9 cellular contexts compared by ENCODE assay signal in the genomic region with DNA sequence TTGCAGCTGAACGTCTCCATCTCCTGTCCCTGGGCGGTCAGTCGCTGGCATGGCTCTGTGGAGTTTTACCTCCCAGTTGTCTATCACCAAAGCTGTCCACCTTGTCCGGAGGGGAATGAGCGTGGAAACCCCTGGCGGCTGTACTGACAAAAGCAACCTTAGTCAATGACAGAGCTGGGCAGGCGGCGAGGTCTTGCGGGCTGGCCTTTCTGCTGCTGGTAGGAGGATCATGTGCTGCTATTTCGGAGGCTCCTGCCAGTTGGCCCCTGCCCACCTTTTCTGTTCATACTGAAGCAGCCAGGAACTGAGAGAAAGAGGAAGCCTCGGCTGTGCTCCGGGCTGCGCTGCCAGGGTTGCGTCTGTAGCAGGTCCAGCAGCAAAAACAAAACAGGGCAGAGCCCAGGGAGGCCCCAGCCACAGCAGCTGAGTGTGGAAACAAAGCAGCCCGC. TPM values are rescaled to one million over a fixed set of nuclear protein-coding genes. Genes with fewer than 3 reads are reported as not detected.
A peak's percentile ranks its signal among the peaks of the same experiment; 100 is the strongest.
DNase-seq lines count a peak whose midpoint lies in the region; ATAC-seq and TF ChIP-seq lines count a peak whose summit lies in the region.
"Had no signal": no experiment of that assay in that cellular context is flagged by ENCODE, and none has a peak within 500 bp of the region (broad histone marks: within the 10 kb centered on the region; RNA-seq: fewer than 3 reads in every experiment).

No MANE protein-coding gene starts in this region.

- peak overlapping the region; percentile 92 for H3K27ac Mint-ChIP-seq in neural crest cell (ENCODE audit: unreplicated experiment)
- no peak overlapping the region for H3K27ac Mint-ChIP-seq in CD8-positive, alpha-beta T cell
- H3K27ac Mint-ChIP-seq: stimulated activated naive CD8-positive, alpha-beta T cell treated with anti-CD3 and anti-CD28 coated beads, Interleukin-15, Interleukin-2, amounts not matched to agents 100 ng/mL and 50 ng/mL, for 24 hours had no signal

- H3K27ac ChIP-seq in CD8-positive, alpha-beta T cell (ENCODE audit: low read depth, low read length), result no peak overlapping the region

- H3K4me3 Mint-ChIP-seq in neural crest cell, result peak overlapping the region; percentile 62
- no peak overlapping the region for H3K4me3 Mint-ChIP-seq in CD8-positive, alpha-beta T cell
- H3K4me3 Mint-ChIP-seq: stimulated activated naive CD8-positive, alpha-beta T cell treated with anti-CD3 and anti-CD28 coated beads, Interleukin-15, Interleukin-2, amounts not matched to agents 100 ng/mL and 50 ng/mL, for 24 hours had no signal

- H3K4me1 ChIP-seq in CD8-positive, alpha-beta T cell (ENCODE audit: insufficient read depth, low read length), result no peaks in the 10 kb centered on the region

- TF ChIP-seq CTCF in neural crest cell (conservative IDR thresholded peaks at IDR 0.05), result peak; percentile 45
- TF ChIP-seq CTCF in CD8-positive, alpha-beta T cell (IDR thresholded peaks at IDR 0.05), result no peak

- no peaks in the 10 kb centered on the region for H3K27me3 Mint-ChIP-seq in neural crest cell (ENCODE audit: low read depth)
- peaks cover 23% of the 10 kb centered on the region for H3K27me3 Mint-ChIP-seq in CD8-positive, alpha-beta T cell (ENCODE audit: low read depth)

- DNase-seq in Caki2 (ENCODE audit: low read depth) (peak; percentile 35), OCI-M1 (lab: John Stamatoyannopoulos, UW) (peak; percentile 17), fibroblast of peridontal ligament (ENCODE audit: extremely low read depth) (peak; percentile 82), neural crest cell (ENCODE audit: low read depth, low spot score) (no peak), NCI-H345 treated with DMSO at 0.1 percent for 48 hours (lab: John Stamatoyannopoulos, UW; ENCODE audit: unreplicated experiment) (no peak), A172 (ENCODE audit: low spot score) (no peak)
- DNase-seq in CD8-positive, alpha-beta T cell, result no peak

- in situ Hi-C loops in Caki2 (cut with HindIII; ENCODE audit: low pct_unique_long_range_greater_than_20kb, low sequenced_read_pairs), result no loop called here

- intact Hi-C loops in CD8-positive, alpha-beta T cell (cut with DNase I, micrococcal nuclease), result no loop called here

- CTCF ChIA-PET in CD8-positive, alpha-beta T cell (lab: Charles Lee), result no interaction called here

- H3K36me3 ChIP-seq in CD8-positive, alpha-beta T cell (ENCODE audit: insufficient read depth, low read length), result no peaks in the 10 kb centered on the region

- no peak overlapping the region for H3K4me3 ChIP-seq in CD8-positive, alpha-beta T cell (ENCODE audit: low read depth, low read length)

- H3K9me3 Mint-ChIP-seq in neural crest cell, result no peaks in the 10 kb centered on the region
- H3K9me3 Mint-ChIP-seq in CD8-positive, alpha-beta T cell, result no peaks in the 10 kb centered on the region
- H3K9me3 Mint-ChIP-seq: stimulated activated naive CD8-positive, alpha-beta T cell treated with anti-CD3 and anti-CD28 coated beads, Interleukin-15, Interleukin-2, amounts not matched to agents 100 ng/mL and 50 ng/mL, for 24 hours had no signal

- no peak for ATAC-seq in GM21447 (IDR thresholded peaks at IDR 0.05; ENCODE audit: unreplicated experiment)
- ATAC-seq in CD8-positive, alpha-beta T cell, result no peak

- POLR2A ChIA-PET in CD8-positive, alpha-beta T cell (lab: Charles Lee), result no interaction called here

- H3K36me3 Mint-ChIP-seq in neural crest cell (ENCODE audit: low read depth), result peaks cover 8% of the 10 kb centered on the region
- no peaks in the 10 kb centered on the region for H3K36me3 Mint-ChIP-seq in CD8-positive, alpha-beta T cell

- H3K27me3 ChIP-seq in CD8-positive, alpha-beta T cell (ENCODE audit: insufficient read depth, low read length), result peaks cover 4% of the 10 kb centered on the region

- peaks cover 65% of the 10 kb centered on the region for H3K4me1 Mint-ChIP-seq in neural crest cell
- H3K4me1 Mint-ChIP-seq in CD8-positive, alpha-beta T cell (ENCODE audit: low read depth), result peaks cover 3% of the 10 kb centered on the region

- no peaks in the 10 kb centered on the region for H3K9me3 ChIP-seq in CD8-positive, alpha-beta T cell (ENCODE audit: low read length)

RNA-seq across cellular contexts. Expression of gene HMGA2, which starts 57.7 kb away (rescaled TPM):
- 49.5 and 51.5 TPM in 2 replicates for total RNA-seq in Caki2 (2014; rRNA removed; shearing (Covaris generic); ENCODE audit: low replicate concordance)
- total RNA-seq in neural crest cell, result 195 and 200 TPM in 2 replicates
- 0.77 and 2.8 TPM in 2 replicates for total RNA-seq in A172 (2014; rRNA removed; shearing (Covaris generic))
- total RNA-seq in CD8-positive, alpha-beta T cell, result not detected

Comparison
In these comparisons a context has a peak if more than half of its experiments do, and no peak if none do; other contexts are left out.
1. DNase-seq: peak in Caki2 (single experiment), OCI-M1 (single experiment) and fibroblast of peridontal ligament (single experiment); none in neural crest cell (single experiment), NCI-H345 treated with DMSO at 0.1 percent for 48 hours (single experiment), A172 (single experiment) and CD8-positive, alpha-beta T cell (0 of 7).
2. RNA of gene HMGA2, which starts 57.7 kb away (total RNA-seq): 195 to 200 TPM in neural crest cell and 49.5 to 51.5 TPM in Caki2; 0.77 to 2.8 TPM in A172 and not detected in CD8-positive, alpha-beta T cell; every median in the first group is over 10 times any median in the second.